In the genomic region with DNA sequence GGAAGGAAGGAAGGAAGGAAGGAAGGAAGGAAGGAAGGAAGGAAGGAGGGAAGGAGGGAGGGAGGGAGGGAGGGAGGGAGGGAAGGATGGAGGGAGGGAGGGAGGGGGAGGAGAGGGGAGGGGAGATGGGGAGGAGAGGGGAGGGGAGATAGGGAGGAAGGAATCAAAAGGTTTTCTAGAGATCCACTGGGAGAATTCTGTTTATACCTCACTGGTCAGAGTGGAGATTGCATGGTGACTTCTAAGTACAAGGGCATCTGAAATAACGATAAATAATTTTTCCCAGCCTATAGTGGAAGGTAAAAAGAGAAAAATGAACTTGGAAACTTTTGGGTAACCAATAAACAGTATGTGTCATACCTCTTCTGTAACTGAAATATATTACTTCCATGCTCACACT, we compare ENCODE assay signal across 11 cellular contexts. TPM values are rescaled to one million over a fixed set of nuclear protein-coding genes. Genes with fewer than 3 reads are reported as not detected.
"Had no signal": no experiment of that assay in that cellular context is flagged by ENCODE, and none has a peak within 500 bp of the region (broad histone marks: within the 10 kb centered on the region; RNA-seq: fewer than 3 reads in every experiment).

No MANE protein-coding gene starts in this region.

- DNase-seq: GM23248, GOT3, H7, HFFc6, IMR-90, KBM-7 had no signal

- H3K36me3 ChIP-seq: HAP-1 had no signal

- H3K4me1 ChIP-seq: HAP-1 had no signal

- ATAC-seq: HCT116 had no signal

- H3K9me3 Mint-ChIP-seq: HFFc6 had no signal

- H3K27ac ChIP-seq: GM23248, HL-60 had no signal

- H3K4me3 Mint-ChIP-seq: HFFc6 had no signal

- H3K9me3 ChIP-seq: HAP-1 had no signal

- H3K9ac ChIP-seq: GM23248 had no signal

- H3K4me3 ChIP-seq: GM23248, HAP-1 had no signal

- H2AFZ ChIP-seq: GM23248 had no signal

- H3K27ac Mint-ChIP-seq: HFFc6 had no signal

RNA-seq across cellular contexts. Expression of a gene that starts 10.2 kb away (rescaled TPM):
- total RNA-seq: GM23248, H4, HFFc6, HT1080 had no signal
- polyA plus RNA-seq: GM23248 had no signal
